ENCODE assay signal across 8 cellular contexts in genomic region chr18:46148810-46149209, GRCh38. TPM values are rescaled to one million over a fixed set of nuclear protein-coding genes. Genes with fewer than 3 reads are reported as not detected.
DNase-seq lines count a peak whose midpoint lies in the region; ATAC-seq and TF ChIP-seq lines count a peak whose summit lies in the region.

No MANE protein-coding gene starts in this region.

- H3K4me3 ChIP-seq in NB4 (ENCODE audit: low read depth, low read length), result no peak overlapping the region

- H3K36me3 Mint-ChIP-seq in MCF 10A (ENCODE audit: insufficient read depth, unreplicated experiment), result peaks cover 6% of the 10 kb centered on the region
- peaks cover 0 to 4% (median 0%) of the 10 kb centered on the region in 3 donors for H3K36me3 Mint-ChIP-seq in immature natural killer cell

- peak; percentile 60 for TF ChIP-seq CTCF in NB4 (IDR thresholded peaks at IDR 0.05; ENCODE audit: low read depth, low read length)
- TF ChIP-seq CTCF in MCF 10A (IDR thresholded peaks at IDR 0.05; ENCODE audit: unreplicated experiment), result peak; percentile 49

- H3K4me1 Mint-ChIP-seq in MCF 10A (ENCODE audit: insufficient read depth, unreplicated experiment) (peaks cover 18% of the 10 kb centered on the region), immature natural killer cell (peaks cover 0 to 1% of the 10 kb centered on the region in 2 donors)
- peaks cover 52% of the 10 kb centered on the region for H3K4me1 Mint-ChIP-seq in stimulated activated naive CD8-positive, alpha-beta T cell treated with anti-CD3 and anti-CD28 coated beads, Interleukin-15, amount 100 ng/mL, for 72 hours

- H3K27me3 Mint-ChIP-seq in MCF 10A (ENCODE audit: insufficient read depth, unreplicated experiment) (no peaks in the 10 kb centered on the region), immature natural killer cell (ENCODE audit: low read depth in 3 of 3) (peaks cover 0 to 2% (median 0%) of the 10 kb centered on the region in 3 donors)
- H3K27me3 Mint-ChIP-seq in stimulated activated naive CD8-positive, alpha-beta T cell treated with anti-CD3 and anti-CD28 coated beads, Interleukin-15, amount 100 ng/mL, for 72 hours, result no peaks in the 10 kb centered on the region

- H3K9me3 Mint-ChIP-seq in MCF 10A (ENCODE audit: unreplicated experiment), result no peaks in the 10 kb centered on the region
- H3K9me3 Mint-ChIP-seq in immature natural killer cell, result no peaks in the 10 kb centered on the region
- no peaks in the 10 kb centered on the region for H3K9me3 Mint-ChIP-seq in stimulated activated naive CD8-positive, alpha-beta T cell treated with anti-CD3 and anti-CD28 coated beads, Interleukin-15, amount 100 ng/mL, for 72 hours

- BruUV-seq in MCF 10A (replicated peaks; lab: Mats Ljungman, UMichigan), result no TSS peak

- intact Hi-C loops in MCF 10A (cut with micrococcal nuclease), result loop anchor here (1.0 kb wide), 3 partner anchors 64 to 509 kb away; no protein-coding TSS in a partner anchor

- peak; percentile 44 for ATAC-seq in stimulated activated naive CD8-positive, alpha-beta T cell treated with anti-CD3 and anti-CD28 coated beads, Interleukin-15, amount 100 ng/mL, for 72 hours
- no peak for ATAC-seq in GM21423 (IDR thresholded peaks at IDR 0.05; ENCODE audit: unreplicated experiment)

- no peak for TF ChIP-seq POLR2A in NB4 (IDR thresholded peaks at IDR 0.05; ENCODE audit: extremely low read depth, insufficient read length)

- no peak overlapping the region for H3K4me3 Mint-ChIP-seq in MCF 10A (ENCODE audit: unreplicated experiment)
- H3K4me3 Mint-ChIP-seq in immature natural killer cell, result no peak overlapping the region
- no peak overlapping the region for H3K4me3 Mint-ChIP-seq in stimulated activated naive CD8-positive, alpha-beta T cell treated with anti-CD3 and anti-CD28 coated beads, Interleukin-15, amount 100 ng/mL, for 72 hours

- POLR2A ChIA-PET in MCF 10A (lab: Yijun Ruan, JAX), result interaction anchor here (0.7 to 0.8 kb wide), 2 partner anchors 24 to 1826 kb away, joined by 3 to 4 read pairs; a partner anchor contains a TSS

- CTCF ChIA-PET in MCF 10A (lab: Yijun Ruan, JAX), result interaction anchor here (0.5 to 11.1 kb wide), 21 partner anchors 9 to 509 kb away, joined by 3 to 94 read pairs (median 4); partner anchors contain the start of gene LOXHD1

- DNase-seq in activated naive CD4-positive, alpha-beta T cell treated with Interleukin-2 at 50 U/mL for 16 hours, result peak; percentile 37
- DNase-seq in activated naive CD4-positive, alpha-beta T cell (lab: John Stamatoyannopoulos, UW), result no peak
- DNase-seq in NB4 (ENCODE audit: low read depth), result peak; percentile 61
- DNase-seq in SKM-1 treated with dmso at 0.1 percent for 144 hours (lab: John Stamatoyannopoulos, UW; ENCODE audit: unreplicated experiment), result peak; percentile 43
- peak; percentile 69 for DNase-seq in MCF 10A (ENCODE audit: unreplicated experiment)
- DNase-seq in immature natural killer cell, result peak; percentile 22 to 44 (median 42)
- DNase-seq in stimulated activated naive CD8-positive, alpha-beta T cell treated with anti-CD3 and anti-CD28 coated beads, Interleukin-15, amount 100 ng/mL, for 72 hours, result peak; percentile 31 to 57

- H3K27ac Mint-ChIP-seq in MCF 10A (ENCODE audit: low read depth, unreplicated experiment) (peak overlapping the region; percentile 3), immature natural killer cell (peak overlapping the region in 1 of 6 donors; percentile 60)
- H3K27ac Mint-ChIP-seq in stimulated activated naive CD8-positive, alpha-beta T cell treated with anti-CD3 and anti-CD28 coated beads, Interleukin-15, amount 100 ng/mL, for 72 hours, result peak overlapping the region in 1 of 2 donors; percentile 6

RNA-seq across cellular contexts. Expression of gene HAUS1, which starts 44.6 kb away (rescaled TPM):
- 14.9 and 21.6 TPM in 2 replicates for total RNA-seq in MCF 10A (2022)
- 10 to 100 TPM; 33.3 to 54.1 (median 44.3) TPM for polyA plus RNA-seq in immature natural killer cell

RNA-seq across cellular contexts. Expression of gene ATP5F1A, which starts 50.7 kb away (rescaled TPM):
- total RNA-seq in MCF 10A (2022), result 363 and 458 TPM in 2 replicates
- 100 to 1,000 TPM; 429 to 774 (median 468) TPM for polyA plus RNA-seq in immature natural killer cell

Comparison
In these comparisons a context has a peak if more than half of its experiments do, and no peak if none do; other contexts are left out.
1. DNase-seq: peak in activated naive CD4-positive, alpha-beta T cell treated with Interleukin-2 at 50 U/mL for 16 hours (single experiment), NB4 (single experiment), SKM-1 treated with dmso at 0.1 percent for 144 hours (single experiment), MCF 10A (single experiment), immature natural killer cell (3 of 3) and stimulated activated naive CD8-positive, alpha-beta T cell treated with anti-CD3 and anti-CD28 coated beads, Interleukin-15, amount 100 ng/mL, for 72 hours (2 of 2); none in activated naive CD4-positive, alpha-beta T cell (0 of 4).